Comparison of ENCODE assay signal across 12 cellular contexts in genomic region chr5:1010641-1011046, GRCh38. TPM values are rescaled to one million over a fixed set of nuclear protein-coding genes. Genes with fewer than 3 reads are reported as not detected.
A peak's percentile ranks its signal among the peaks of the same experiment; 100 is the strongest.
DNase-seq lines count a peak whose midpoint lies in the region; ATAC-seq and TF ChIP-seq lines count a peak whose summit lies in the region.
"Had no signal": no experiment of that assay in that cellular context is flagged by ENCODE, and none has a peak within 500 bp of the region (broad histone marks: within the 10 kb centered on the region; RNA-seq: fewer than 3 reads in every experiment).

No MANE protein-coding gene starts in this region.

- H3K27ac Mint-ChIP-seq in T-helper 2 cell treated with Interferon-gamma antibody and Interleukin-4, amounts not matched to agents 5 μg/mL and 100 μg/mL, for 36 hours, result no peak overlapping the region

- BruUV-seq in OCI-LY7 (replicated peaks; lab: Mats Ljungman, UMichigan), result no TSS peak

- H3K36me3 ChIP-seq in psoas muscle (ENCODE audit: insufficient read depth in 1 of 2, low read depth in 1 of 2), result no peaks in the 10 kb centered on the region
- no peaks in the 10 kb centered on the region for H3K36me3 ChIP-seq in OCI-LY7 (ENCODE audit: insufficient read depth, low read length)
- H3K36me3 ChIP-seq: transverse colon had no signal

- peaks cover 26% of the 10 kb centered on the region for H3K27me3 Mint-ChIP-seq in T-helper 2 cell treated with Interferon-gamma antibody and Interleukin-4, amounts not matched to agents 5 μg/mL and 100 μg/mL, for 36 hours (ENCODE audit: low read depth)

- intact Hi-C loops in psoas muscle (cut with DNase I), result no loop called here
- intact Hi-C loops in OCI-LY7 (cut with micrococcal nuclease; ENCODE audit: unreplicated experiment), result loop anchor here (1.0 kb wide), 1 partner anchor 157 kb away; no protein-coding TSS in a partner anchor

- no peak overlapping the region for H2AFZ ChIP-seq in OCI-LY7 (ENCODE audit: low read length)

- no peaks in the 10 kb centered on the region for H3K9me3 Mint-ChIP-seq in T-helper 2 cell treated with Interferon-gamma antibody and Interleukin-4, amounts not matched to agents 5 μg/mL and 100 μg/mL, for 36 hours

- H3K4me1 Mint-ChIP-seq in T-helper 2 cell treated with Interferon-gamma antibody and Interleukin-4, amounts not matched to agents 5 μg/mL and 100 μg/mL, for 36 hours (ENCODE audit: low read depth), result peaks cover 30% of the 10 kb centered on the region

- H3K4me1 ChIP-seq in psoas muscle, result no peaks in the 10 kb centered on the region
- no peaks in the 10 kb centered on the region for H3K4me1 ChIP-seq in OCI-LY7 (ENCODE audit: insufficient read depth, low read length, poor library complexity, severe bottlenecking)

- no peak for DNase-seq in T-helper 2 cell treated with Interferon-gamma antibody and Interleukin-4, amounts not matched to agents 5 μg/mL and 100 μg/mL, for 36 hours (ENCODE audit: low spot score)
- DNase-seq in T-helper 2 cell, result no peak
- DNase-seq in NCI-H1105 treated with DMSO at 0.1 percent for 48 hours (lab: John Stamatoyannopoulos, UW), result peak; percentile 62
- no peak for DNase-seq in fibroblast of pulmonary artery (ENCODE audit: low read depth)
- DNase-seq in psoas muscle, result peak; percentile 7 to 28
- DNase-seq in OCI-LY7 (ENCODE audit: low spot score), result no peak
- no peak for DNase-seq in NCI-H1436 treated with DMSO at 0.1 percent for 48 hours (lab: John Stamatoyannopoulos, UW)
- DNase-seq: EL, NCI-H187 treated with DMSO at 0.1 percent for 48 hours had no signal

- H3K79me2 ChIP-seq in OCI-LY7 (ENCODE audit: insufficient read depth, low read depth, low read length), result no peaks in the 10 kb centered on the region

- peaks cover 0 to 76% (median 11%) of the 10 kb centered on the region in 3 donors for H3K27me3 ChIP-seq in psoas muscle (ENCODE audit: insufficient read depth in 3 of 3, low read length in 2 of 3)

- H3K9me3 ChIP-seq in psoas muscle (no peaks in the 10 kb centered on the region), OCI-LY7 (ENCODE audit: low read length) (no peaks in the 10 kb centered on the region)
- H3K9me3 ChIP-seq: transverse colon had no signal

- no peaks in the 10 kb centered on the region for H3K9me2 ChIP-seq in OCI-LY7 (ENCODE audit: insufficient read depth, low read length)

- POLR2A ChIA-PET in OCI-LY7 (lab: Charles Lee), result no interaction called here

- CTCF ChIA-PET in OCI-LY7 (lab: Charles Lee; ENCODE audit: unreplicated experiment), result no interaction called here

- H3K4me2 ChIP-seq in OCI-LY7 (ENCODE audit: low read length), result no peak overlapping the region; the same call in 1 of the 2 replicates

- no peak overlapping the region for H3K27ac ChIP-seq in psoas muscle
- no peak overlapping the region for H3K27ac ChIP-seq in OCI-LY7 (ENCODE audit: low read depth, low read length, poor library complexity, severe bottlenecking)
- H3K27ac ChIP-seq: transverse colon had no signal

- peaks cover 3% of the 10 kb centered on the region for H3K36me3 Mint-ChIP-seq in T-helper 2 cell treated with Interferon-gamma antibody and Interleukin-4, amounts not matched to agents 5 μg/mL and 100 μg/mL, for 36 hours (ENCODE audit: low read depth)

- peak overlapping the region; percentile 57 for H3K4me3 ChIP-seq in fibroblast of pulmonary artery (replicated peaks; ENCODE audit: low read depth, low read length)
- no peak overlapping the region for H3K4me3 ChIP-seq in psoas muscle
- H3K4me3 ChIP-seq in OCI-LY7 (ENCODE audit: low read depth, low read length, poor library complexity, severe bottlenecking), result no peak overlapping the region
- H3K4me3 ChIP-seq: transverse colon had no signal

- ATAC-seq in psoas muscle, result no peak
- no peak for ATAC-seq in HG03521 (IDR thresholded peaks at IDR 0.05; ENCODE audit: unreplicated experiment)

- TF ChIP-seq CTCF in fibroblast of pulmonary artery (IDR thresholded peaks at IDR 0.05; ENCODE audit: low read length, missing control alignments), result no peak
- no peak for TF ChIP-seq CTCF in psoas muscle (IDR thresholded peaks at IDR 0.05)
- no peak for TF ChIP-seq CTCF in OCI-LY7 (conservative IDR thresholded peaks at IDR 0.05; ENCODE audit: low read length)

- peak overlapping the region; percentile 75 for H3K4me3 Mint-ChIP-seq in T-helper 2 cell treated with Interferon-gamma antibody and Interleukin-4, amounts not matched to agents 5 μg/mL and 100 μg/mL, for 36 hours

- WGBS in psoas muscle, 3 donors, result 70 to 81% (median 76%) methylated on average over 13 of the region's 13 CpGs

- H4K20me1 ChIP-seq in OCI-LY7 (ENCODE audit: insufficient read depth, low read length), result no peaks in the 10 kb centered on the region

RNA-seq across cellular contexts. Expression of gene NKD2, which starts 2.0 kb away (rescaled TPM):
- total RNA-seq in psoas muscle (under 1 TPM in 3 of 4 donors, not detected in 1; 0.59 to 0.96 (median 0.83) TPM), OCI-LY7 (2022) (0.22 and 0.38 TPM in 2 replicates)
- polyA plus RNA-seq in psoas muscle, result under 1 TPM; 0.08 to 0.68 (median 0.35) TPM
- 0.38 TPM in 1 of 2 replicates, not detected in the other for total RNA-seq in OCI-LY7 (2014; rRNA removed; shearing (Covaris generic))
- total RNA-seq: mononuclear cell had no signal

Comparison
In these comparisons a context has a peak if more than half of its experiments do, and no peak if none do; other contexts are left out.
1. DNase-seq: peak in NCI-H1105 treated with DMSO at 0.1 percent for 48 hours (single experiment) and psoas muscle (2 of 2); none in T-helper 2 cell treated with Interferon-gamma antibody and Interleukin-4, amounts not matched to agents 5 μg/mL and 100 μg/mL, for 36 hours (single experiment), T-helper 2 cell (0 of 5), fibroblast of pulmonary artery (single experiment), OCI-LY7 (single experiment) and NCI-H1436 treated with DMSO at 0.1 percent for 48 hours (single experiment).